ENCODE assay signal across 16 cellular contexts in the genomic region with DNA sequence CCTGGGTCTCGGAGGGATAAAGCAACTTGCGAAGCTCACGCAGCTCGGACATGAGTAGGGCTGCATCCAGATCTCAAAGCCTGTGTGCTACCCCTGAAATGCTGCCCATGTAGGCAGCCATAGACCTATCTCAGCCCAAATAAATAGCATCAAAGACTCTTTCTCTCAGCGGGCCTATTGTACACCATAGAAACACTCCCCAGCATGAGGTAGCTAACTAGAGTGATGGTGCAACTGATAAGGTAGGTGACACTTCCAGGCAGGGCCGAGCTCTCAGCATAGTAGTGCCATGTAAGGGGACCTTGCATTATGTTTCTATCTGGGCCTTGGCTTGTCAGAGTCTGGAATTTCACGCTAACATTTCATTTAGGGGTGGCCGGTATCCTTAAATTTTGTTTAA. TPM values are rescaled to one million over a fixed set of nuclear protein-coding genes. Genes with fewer than 3 reads are reported as not detected.
DNase-seq lines count a peak whose midpoint lies in the region; ATAC-seq and TF ChIP-seq lines count a peak whose summit lies in the region.
"Had no signal": no experiment of that assay in that cellular context is flagged by ENCODE, and none has a peak within 500 bp of the region (broad histone marks: within the 10 kb centered on the region; RNA-seq: fewer than 3 reads in every experiment).

No MANE protein-coding gene starts in this region.

- H2AFZ ChIP-seq in neural progenitor cell (replicated peaks), result no peak overlapping the region

- CTCF ChIA-PET in activated CD8-positive, alpha-beta memory T cell treated with anti-CD3 and anti-CD28 coated beads, Interleukin-2, amount 10 ng/mL, durations not matched to agents 7 days and 5 days (lab: Charles Lee), result interaction anchor here (1.1 kb wide), 1 partner anchor 21 kb away, joined by 4 read pairs; no protein-coding TSS in a partner anchor
- CTCF ChIA-PET in MCF 10A (lab: Yijun Ruan, JAX), result interaction anchor here (1.1 kb wide), 1 partner anchor 75 kb away, joined by 4 read pairs; no protein-coding TSS in a partner anchor

- no peaks in the 10 kb centered on the region for H3K9me3 Mint-ChIP-seq in activated CD8-positive, alpha-beta memory T cell treated with anti-CD3 and anti-CD28 coated beads, Interleukin-2, amount 10 ng/mL, durations not matched to agents 7 days and 5 days (ENCODE audit: low read depth)
- peaks cover 2% of the 10 kb centered on the region for H3K9me3 Mint-ChIP-seq in neural progenitor cell
- no peaks in the 10 kb centered on the region for H3K9me3 Mint-ChIP-seq in MCF 10A (ENCODE audit: unreplicated experiment)
- H3K9me3 Mint-ChIP-seq in activated T-cell treated with anti-CD3 and anti-CD28 coated beads, Interleukin-2, amount 50 U/mL, for 4 hours, result no peaks in the 10 kb centered on the region
- H3K9me3 Mint-ChIP-seq: CD8-positive, alpha-beta memory T cell had no signal

- H3K27me3 ChIP-seq in esophagus muscularis mucosa, result no peaks in the 10 kb centered on the region
- H3K27me3 ChIP-seq in neural progenitor cell, result peaks cover 11% of the 10 kb centered on the region

- H4K20me1 ChIP-seq in neural progenitor cell (ENCODE audit: low read depth), result no peaks in the 10 kb centered on the region

- no peak overlapping the region for H3K4me3 Mint-ChIP-seq in activated CD8-positive, alpha-beta memory T cell treated with anti-CD3 and anti-CD28 coated beads, Interleukin-2, amount 10 ng/mL, durations not matched to agents 7 days and 5 days
- H3K4me3 Mint-ChIP-seq in neural progenitor cell (no peak overlapping the region), MCF 10A (ENCODE audit: unreplicated experiment) (no peak overlapping the region)
- H3K4me3 Mint-ChIP-seq in activated T-cell treated with anti-CD3 and anti-CD28 coated beads, Interleukin-2, amount 50 U/mL, for 4 hours, result no peak overlapping the region
- H3K4me3 Mint-ChIP-seq: CD14-positive monocyte; CD8-positive, alpha-beta memory T cell; H9 had no signal

- H3K36me3 Mint-ChIP-seq in activated CD8-positive, alpha-beta memory T cell treated with anti-CD3 and anti-CD28 coated beads, Interleukin-2, amount 10 ng/mL, durations not matched to agents 7 days and 5 days, result no peaks in the 10 kb centered on the region
- H3K36me3 Mint-ChIP-seq in neural progenitor cell (no peaks in the 10 kb centered on the region), MCF 10A (ENCODE audit: insufficient read depth, unreplicated experiment) (peaks cover 5% of the 10 kb centered on the region)
- H3K36me3 Mint-ChIP-seq in activated T-cell treated with anti-CD3 and anti-CD28 coated beads, Interleukin-2, amount 50 U/mL, for 4 hours (ENCODE audit: insufficient read depth), result no peaks in the 10 kb centered on the region
- H3K36me3 Mint-ChIP-seq: CD14-positive monocyte had no signal

- no peaks in the 10 kb centered on the region for H3K27me3 Mint-ChIP-seq in activated CD8-positive, alpha-beta memory T cell treated with anti-CD3 and anti-CD28 coated beads, Interleukin-2, amount 10 ng/mL, durations not matched to agents 7 days and 5 days
- H3K27me3 Mint-ChIP-seq in neural progenitor cell (ENCODE audit: insufficient read depth, low read depth), result no peaks in the 10 kb centered on the region
- H3K27me3 Mint-ChIP-seq in MCF 10A (ENCODE audit: insufficient read depth, unreplicated experiment), result no peaks in the 10 kb centered on the region
- H3K27me3 Mint-ChIP-seq in activated T-cell treated with anti-CD3 and anti-CD28 coated beads, Interleukin-2, amount 50 U/mL, for 4 hours (ENCODE audit: low read depth), result no peaks in the 10 kb centered on the region

- H3K4me3 ChIP-seq in esophagus muscularis mucosa, result no peak overlapping the region
- no peak overlapping the region for H3K4me3 ChIP-seq in neural progenitor cell

- DNase-seq in activated CD8-positive, alpha-beta memory T cell treated with anti-CD3 and anti-CD28 coated beads, Interleukin-2, amount 10 ng/mL, durations not matched to agents 7 days and 5 days, result no peak
- DNase-seq in activated CD8-positive, alpha-beta memory T cell treated with anti-CD3 and anti-CD28 coated beads, Interleukin-2, amount 50 U/mL, for 48 hours, result no peak
- DNase-seq in NCI-H146 treated with DMSO at 0.1 percent for 48 hours (lab: John Stamatoyannopoulos, UW; ENCODE audit: unreplicated experiment) (peak; percentile 38), esophagus muscularis mucosa (ENCODE audit: extremely low spot score) (peak; percentile 78), neural progenitor cell (ENCODE audit: low spot score) (peak; percentile 3), MCF 10A (ENCODE audit: unreplicated experiment) (no peak), posterior cingulate gyrus (no peak)
- no peak for DNase-seq in activated T-cell treated with anti-CD3 and anti-CD28 coated beads, Interleukin-2, amount 50 U/mL, for 4 hours
- DNase-seq: Caco-2, DND-41, GF-D8, GOT3, H9 had no signal

- no TSS peak for BruUV-seq in MCF 10A (replicated peaks; lab: Mats Ljungman, UMichigan)

- no peaks in the 10 kb centered on the region for H3K79me2 ChIP-seq in neural progenitor cell (ENCODE audit: low read depth)

- H3K4me1 Mint-ChIP-seq in activated CD8-positive, alpha-beta memory T cell treated with anti-CD3 and anti-CD28 coated beads, Interleukin-2, amount 10 ng/mL, durations not matched to agents 7 days and 5 days, result peaks cover 2% of the 10 kb centered on the region
- H3K4me1 Mint-ChIP-seq in neural progenitor cell (no peaks in the 10 kb centered on the region), MCF 10A (ENCODE audit: insufficient read depth, unreplicated experiment) (no peaks in the 10 kb centered on the region)
- H3K4me1 Mint-ChIP-seq in activated T-cell treated with anti-CD3 and anti-CD28 coated beads, Interleukin-2, amount 50 U/mL, for 4 hours (ENCODE audit: low read depth), result peaks cover 2% of the 10 kb centered on the region
- H3K4me1 Mint-ChIP-seq: CD14-positive monocyte had no signal

- no peak overlapping the region for H3K27ac ChIP-seq in esophagus muscularis mucosa (replicated peaks in 1 of 4)
- no peak overlapping the region for H3K27ac ChIP-seq in neural progenitor cell
- H3K27ac ChIP-seq: 22Rv1 had no signal

- WGBS in esophagus muscularis mucosa, result 88% methylated on average over 8 of the region's 8 CpGs

- no peak for TF ChIP-seq POLR2A in esophagus muscularis mucosa (IDR thresholded peaks at IDR 0.05; ENCODE audit: low read depth)

- TF ChIP-seq CTCF in esophagus muscularis mucosa (IDR thresholded peaks at IDR 0.05), result no peak
- no peak for TF ChIP-seq CTCF in neural progenitor cell (IDR thresholded peaks at IDR 0.05)
- TF ChIP-seq CTCF in MCF 10A (IDR thresholded peaks at IDR 0.05; ENCODE audit: unreplicated experiment), result no peak

- no peak overlapping the region for H3K27ac Mint-ChIP-seq in activated CD8-positive, alpha-beta memory T cell treated with anti-CD3 and anti-CD28 coated beads, Interleukin-2, amount 10 ng/mL, durations not matched to agents 7 days and 5 days
- H3K27ac Mint-ChIP-seq in neural progenitor cell (no peak overlapping the region), MCF 10A (ENCODE audit: low read depth, unreplicated experiment) (no peak overlapping the region)
- H3K27ac Mint-ChIP-seq: CD14-positive monocyte, H9 had no signal

- H3K4me1 ChIP-seq in esophagus muscularis mucosa (peaks cover 0 to 13% (median 0%) of the 10 kb centered on the region in 4 donors), neural progenitor cell (no peaks in the 10 kb centered on the region)
- H3K4me1 ChIP-seq: Caco-2 had no signal

- H3K4me2 ChIP-seq in neural progenitor cell, result no peak overlapping the region

- no peaks in the 10 kb centered on the region for H3K36me3 ChIP-seq in esophagus muscularis mucosa
- H3K36me3 ChIP-seq in neural progenitor cell, result no peaks in the 10 kb centered on the region

- no peak for TF ChIP-seq EP300 in esophagus muscularis mucosa (IDR thresholded peaks at IDR 0.05)

- no peaks in the 10 kb centered on the region for H3F3A ChIP-seq in neural progenitor cell (ENCODE audit: low read depth)

- no peak overlapping the region for H3K9ac ChIP-seq in neural progenitor cell

- POLR2A ChIA-PET in MCF 10A (lab: Yijun Ruan, JAX), result no interaction called here

- ATAC-seq in activated CD8-positive, alpha-beta memory T cell treated with anti-CD3 and anti-CD28 coated beads, Interleukin-2, amount 10 ng/mL, durations not matched to agents 7 days and 5 days, result peak; percentile 57
- no peak for ATAC-seq in activated T-cell treated with anti-CD3 and anti-CD28 coated beads, Interleukin-2, amount 50 U/mL, for 4 hours

- intact Hi-C loops in esophagus muscularis mucosa (cut with DNase I), result no loop called here
- intact Hi-C loops in MCF 10A (cut with micrococcal nuclease), result no loop called here
- intact Hi-C loops in posterior cingulate gyrus (cut with DNase I), result no loop called here

- H3K9me3 ChIP-seq in esophagus muscularis mucosa, result no peaks in the 10 kb centered on the region
- no peaks in the 10 kb centered on the region for H3K9me3 ChIP-seq in neural progenitor cell (ENCODE audit: low read depth)

RNA-seq across cellular contexts. Expression of a gene that starts 52.4 kb away (rescaled TPM):
- total RNA-seq in activated CD8-positive, alpha-beta memory T cell treated with anti-CD3 and anti-CD28 coated beads, Interleukin-2, amount 10 ng/mL, durations not matched to agents 7 days and 5 days, result 10 to 100 TPM; 13.3 to 19.5 TPM
- total RNA-seq in esophagus muscularis mucosa (10 to 100 TPM in 2 of 4 donors, 1 to 10 TPM in 2; 6.5 to 17.9 (median 9.1) TPM), neural progenitor cell (ENCODE audit: low replicate concordance) (13.4 and 18.7 TPM in 2 replicates), MCF 10A (2022) (17.6 and 24.0 TPM in 2 replicates)
- total RNA-seq in activated T-cell treated with anti-CD3 and anti-CD28 coated beads, Interleukin-2, amount 50 U/mL, for 4 hours, result 10 to 100 TPM; 10.6 to 14.9 (median 10.9) TPM

Comparison
In these comparisons a context has a peak if more than half of its experiments do, and no peak if none do; other contexts are left out.
1. DNase-seq: peak in NCI-H146 treated with DMSO at 0.1 percent for 48 hours (single experiment), esophagus muscularis mucosa (single experiment) and neural progenitor cell (single experiment); none in activated CD8-positive, alpha-beta memory T cell treated with anti-CD3 and anti-CD28 coated beads, Interleukin-2, amount 10 ng/mL, durations not matched to agents 7 days and 5 days (single experiment), activated CD8-positive, alpha-beta memory T cell treated with anti-CD3 and anti-CD28 coated beads, Interleukin-2, amount 50 U/mL, for 48 hours (single experiment), MCF 10A (single experiment), posterior cingulate gyrus (0 of 10) and activated T-cell treated with anti-CD3 and anti-CD28 coated beads, Interleukin-2, amount 50 U/mL, for 4 hours (single experiment).